Comparison of ENCODE assay signal across 8 cellular contexts in the genomic region with DNA sequence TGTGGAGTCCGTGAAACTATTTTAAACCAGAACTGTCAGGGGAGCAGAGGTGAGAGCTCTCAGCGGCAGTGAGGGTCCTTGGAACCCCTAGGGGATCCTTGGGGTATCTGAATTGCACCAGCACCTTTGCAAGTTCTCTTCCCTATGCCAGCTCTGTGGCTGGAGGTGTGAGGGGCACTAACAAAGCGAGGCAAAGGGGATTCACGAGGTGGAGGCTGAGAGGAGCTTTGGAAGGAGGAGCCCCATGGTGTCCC. TPM values are rescaled to one million over a fixed set of nuclear protein-coding genes. Genes with fewer than 3 reads are reported as not detected.
DNase-seq lines count a peak whose midpoint lies in the region; ATAC-seq and TF ChIP-seq lines count a peak whose summit lies in the region.
"Had no signal": no experiment of that assay in that cellular context is flagged by ENCODE, and none has a peak within 500 bp of the region (broad histone marks: within the 10 kb centered on the region; RNA-seq: fewer than 3 reads in every experiment).

No MANE protein-coding gene starts in this region.

- H3K27me3 Mint-ChIP-seq in endodermal cell (ENCODE audit: insufficient read depth) = no peaks in the 10 kb centered on the region

- H3K4me1 Mint-ChIP-seq in endodermal cell = peaks cover 14% of the 10 kb centered on the region

- ATAC-seq in GM18909 (IDR thresholded peaks at IDR 0.05; ENCODE audit: poor library complexity, unreplicated experiment) (peak; percentile 0), HG03354 (IDR thresholded peaks at IDR 0.05; ENCODE audit: poor library complexity, severe bottlenecking, unreplicated experiment) (no peak), GM18502 (IDR thresholded peaks at IDR 0.05; ENCODE audit: poor library complexity, unreplicated experiment) (no peak)

- H3K27me3 ChIP-seq in endodermal cell (ENCODE audit: control insufficient read depth, insufficient read depth, low read length, poor library complexity, severe bottlenecking) (no peaks in the 10 kb centered on the region), skeletal muscle satellite cell (ENCODE audit: control insufficient read depth, insufficient read depth, low read length) (no peaks in the 10 kb centered on the region)
- H3K27me3 ChIP-seq: MG63 had no signal

- no peaks in the 10 kb centered on the region for H3K9me3 ChIP-seq in endodermal cell (ENCODE audit: control insufficient read depth, low read length)
- no peaks in the 10 kb centered on the region for H3K9me3 ChIP-seq in skeletal muscle satellite cell (replicated peaks; ENCODE audit: low read length)
- H3K9me3 ChIP-seq: MG63 had no signal

- peak overlapping the region; percentile 67 for H3K4me2 ChIP-seq in skeletal muscle satellite cell (ENCODE audit: low read length)

- TF ChIP-seq CTCF in RWPE1 (conservative IDR thresholded peaks at IDR 0.05; ENCODE audit: low read depth) (no peak), endodermal cell (conservative IDR thresholded peaks at IDR 0.05) (no peak)

- POLR2A ChIA-PET in RWPE1 (lab: Yijun Ruan, JAX; ENCODE audit: low non-redundant PET) = no interaction called here

- H3K36me3 Mint-ChIP-seq in endodermal cell (ENCODE audit: low read depth) = peaks cover 31% of the 10 kb centered on the region

- CTCF ChIA-PET in RWPE1 (lab: Yijun Ruan, JAX) = interaction anchor here (0.7 to 1.0 kb wide), 2 partner anchors 11 to 41 kb away, joined by 3 to 4 read pairs; no protein-coding TSS in a partner anchor

- no peaks in the 10 kb centered on the region for H3K4me1 ChIP-seq in endodermal cell (ENCODE audit: control insufficient read depth, insufficient read depth, low read length)
- H3K4me1 ChIP-seq in skeletal muscle satellite cell (ENCODE audit: control insufficient read depth, insufficient read depth, low read length) = peaks cover 58% of the 10 kb centered on the region

- peak overlapping the region; percentile 75 for H3K27ac Mint-ChIP-seq in endodermal cell

- no peak overlapping the region for H3K4me3 Mint-ChIP-seq in endodermal cell

- no peak for DNase-seq in RWPE1 (ENCODE audit: low spot score)
- DNase-seq in endodermal cell = no peak
- DNase-seq in activated T-cell treated with anti-CD3 and anti-CD28 coated beads, Interleukin-2, amount 50 U/mL, for 1 hour = no peak

- whole genome bisulfite sequencing in endodermal cell (ENCODE audit: insufficient coverage in 1 of 2, insufficient read length in 1 of 2), 2 experiments = 68 to 89% methylated on average over 3 to 4 of the region's 4 CpGs

- H3K27ac ChIP-seq in RWPE1 (peak overlapping the region; percentile 69), endodermal cell (ENCODE audit: low read depth, low read length) (peak overlapping the region; percentile 50)

- no peak overlapping the region for H3K4me3 ChIP-seq in endodermal cell (ENCODE audit: low read length)
- H3K4me3 ChIP-seq in skeletal muscle satellite cell (ENCODE audit: low read length) = peak overlapping the region; percentile 12
- H3K4me3 ChIP-seq: MG63 had no signal

- H3K9ac ChIP-seq in endodermal cell (ENCODE audit: extremely low read depth, low read length, poor library complexity, severe bottlenecking) (no peak overlapping the region), skeletal muscle satellite cell (ENCODE audit: low read depth, low read length) (peak overlapping the region; percentile 71)

- H3K9me3 Mint-ChIP-seq in endodermal cell = peaks cover 2% of the 10 kb centered on the region

- H3K36me3 ChIP-seq in endodermal cell (ENCODE audit: control insufficient read depth, insufficient read depth, low read length) (peaks cover 10% of the 10 kb centered on the region), skeletal muscle satellite cell (ENCODE audit: insufficient read depth, low read length) (peaks cover 41% of the 10 kb centered on the region)

RNA-seq across cellular contexts. Expression of gene SYNJ2, which starts 49.5 kb away (rescaled TPM):
- 10 to 100 TPM; 21.2 to 32.8 TPM for total RNA-seq in endodermal cell
- 4.3 TPM for polyA plus RNA-seq in endodermal cell (2013, experiment 1 of 2)
- 4.7 TPM for polyA plus RNA-seq in endodermal cell (2013, experiment 2 of 2)
- 23.6 and 32.5 TPM in 2 replicates for total RNA-seq in skeletal muscle satellite cell (2012; rRNA removed)
